ENCODE assay signal across 1 cellular context in the genomic region with DNA sequence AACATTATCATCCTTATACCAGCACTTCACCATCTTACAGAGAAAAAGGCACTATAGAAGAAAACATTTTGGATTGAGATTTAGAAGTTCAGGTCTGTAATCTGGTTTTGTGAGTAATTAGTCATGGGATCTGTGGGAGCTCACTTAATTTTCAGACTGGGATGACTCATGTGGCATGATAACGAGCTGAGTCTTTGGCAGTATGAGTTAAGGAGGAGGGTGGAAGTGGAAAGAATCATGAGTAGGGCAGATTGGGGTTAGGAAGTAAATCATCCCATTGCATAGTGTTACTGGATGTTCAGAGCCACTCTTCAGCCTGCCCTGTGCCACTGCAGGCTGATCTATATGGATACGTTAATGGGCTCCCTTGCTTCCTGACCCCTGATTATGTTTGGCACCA.
TF ChIP-seq lines count a peak whose summit lies in the region.

No MANE protein-coding gene starts in this region.

TF ChIP-seq in WTC11, 78 proteins besides CTCF, POLR2A, EP300 and RAD21 (continued from another document):
- no peak for TF ChIP-seq RELA (CRISPR knock-in tag; IDR thresholded peaks at IDR 0.05; ENCODE audit: borderline replicate concordance)
- no peak for TF ChIP-seq GTF2I (CRISPR knock-in tag; conservative IDR thresholded peaks at IDR 0.05)
- TF ChIP-seq FOXJ3 (CRISPR knock-in tag; IDR thresholded peaks at IDR 0.05; ENCODE audit: borderline replicate concordance), result no peak
- no peak for TF ChIP-seq ELF4 (CRISPR knock-in tag; IDR thresholded peaks at IDR 0.05; ENCODE audit: low read depth)
- TF ChIP-seq, protein P1, sequence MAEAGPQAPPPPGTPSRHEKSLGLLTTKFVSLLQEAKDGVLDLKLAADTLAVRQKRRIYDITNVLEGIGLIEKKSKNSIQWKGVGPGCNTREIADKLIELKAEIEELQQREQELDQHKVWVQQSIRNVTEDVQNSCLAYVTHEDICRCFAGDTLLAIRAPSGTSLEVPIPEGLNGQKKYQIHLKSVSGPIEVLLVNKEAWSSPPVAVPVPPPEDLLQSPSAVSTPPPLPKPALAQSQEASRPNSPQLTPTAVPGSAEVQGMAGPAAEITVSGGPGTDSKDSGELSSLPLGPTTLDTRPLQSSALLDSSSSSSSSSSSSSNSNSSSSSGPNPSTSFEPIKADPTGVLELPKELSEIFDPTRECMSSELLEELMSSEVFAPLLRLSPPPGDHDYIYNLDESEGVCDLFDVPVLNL (CRISPR knock-in tag; IDR thresholded peaks at IDR 0.05; ENCODE audit: borderline replicate concordance, low read depth), result no peak
- TF ChIP-seq, protein P2, sequence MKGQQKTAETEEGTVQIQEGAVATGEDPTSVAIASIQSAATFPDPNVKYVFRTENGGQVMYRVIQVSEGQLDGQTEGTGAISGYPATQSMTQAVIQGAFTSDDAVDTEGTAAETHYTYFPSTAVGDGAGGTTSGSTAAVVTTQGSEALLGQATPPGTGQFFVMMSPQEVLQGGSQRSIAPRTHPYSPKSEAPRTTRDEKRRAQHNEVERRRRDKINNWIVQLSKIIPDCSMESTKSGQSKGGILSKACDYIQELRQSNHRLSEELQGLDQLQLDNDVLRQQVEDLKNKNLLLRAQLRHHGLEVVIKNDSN (CRISPR knock-in tag; IDR thresholded peaks at IDR 0.05), result no peak
- TF ChIP-seq CREB1 (CRISPR knock-in tag; IDR thresholded peaks at IDR 0.05), result no peak
- TF ChIP-seq, protein P3, sequence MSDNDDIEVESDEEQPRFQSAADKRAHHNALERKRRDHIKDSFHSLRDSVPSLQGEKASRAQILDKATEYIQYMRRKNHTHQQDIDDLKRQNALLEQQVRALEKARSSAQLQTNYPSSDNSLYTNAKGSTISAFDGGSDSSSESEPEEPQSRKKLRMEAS (CRISPR knock-in tag; IDR thresholded peaks at IDR 0.05), result no peak
- TF ChIP-seq SMAD3 (CRISPR knock-in tag; IDR thresholded peaks at IDR 0.05; ENCODE audit: borderline replicate concordance), result no peak
- TF ChIP-seq GRHL2 (CRISPR knock-in tag; IDR thresholded peaks at IDR 0.05; ENCODE audit: insufficient replicate concordance, severe bottlenecking), result no peak
- TF ChIP-seq ZNF671 (CRISPR knock-in tag; IDR thresholded peaks at IDR 0.05), result no peak
- no peak for TF ChIP-seq CBFB (CRISPR knock-in tag; IDR thresholded peaks at IDR 0.05; ENCODE audit: low read depth)
- TF ChIP-seq, protein P4, sequence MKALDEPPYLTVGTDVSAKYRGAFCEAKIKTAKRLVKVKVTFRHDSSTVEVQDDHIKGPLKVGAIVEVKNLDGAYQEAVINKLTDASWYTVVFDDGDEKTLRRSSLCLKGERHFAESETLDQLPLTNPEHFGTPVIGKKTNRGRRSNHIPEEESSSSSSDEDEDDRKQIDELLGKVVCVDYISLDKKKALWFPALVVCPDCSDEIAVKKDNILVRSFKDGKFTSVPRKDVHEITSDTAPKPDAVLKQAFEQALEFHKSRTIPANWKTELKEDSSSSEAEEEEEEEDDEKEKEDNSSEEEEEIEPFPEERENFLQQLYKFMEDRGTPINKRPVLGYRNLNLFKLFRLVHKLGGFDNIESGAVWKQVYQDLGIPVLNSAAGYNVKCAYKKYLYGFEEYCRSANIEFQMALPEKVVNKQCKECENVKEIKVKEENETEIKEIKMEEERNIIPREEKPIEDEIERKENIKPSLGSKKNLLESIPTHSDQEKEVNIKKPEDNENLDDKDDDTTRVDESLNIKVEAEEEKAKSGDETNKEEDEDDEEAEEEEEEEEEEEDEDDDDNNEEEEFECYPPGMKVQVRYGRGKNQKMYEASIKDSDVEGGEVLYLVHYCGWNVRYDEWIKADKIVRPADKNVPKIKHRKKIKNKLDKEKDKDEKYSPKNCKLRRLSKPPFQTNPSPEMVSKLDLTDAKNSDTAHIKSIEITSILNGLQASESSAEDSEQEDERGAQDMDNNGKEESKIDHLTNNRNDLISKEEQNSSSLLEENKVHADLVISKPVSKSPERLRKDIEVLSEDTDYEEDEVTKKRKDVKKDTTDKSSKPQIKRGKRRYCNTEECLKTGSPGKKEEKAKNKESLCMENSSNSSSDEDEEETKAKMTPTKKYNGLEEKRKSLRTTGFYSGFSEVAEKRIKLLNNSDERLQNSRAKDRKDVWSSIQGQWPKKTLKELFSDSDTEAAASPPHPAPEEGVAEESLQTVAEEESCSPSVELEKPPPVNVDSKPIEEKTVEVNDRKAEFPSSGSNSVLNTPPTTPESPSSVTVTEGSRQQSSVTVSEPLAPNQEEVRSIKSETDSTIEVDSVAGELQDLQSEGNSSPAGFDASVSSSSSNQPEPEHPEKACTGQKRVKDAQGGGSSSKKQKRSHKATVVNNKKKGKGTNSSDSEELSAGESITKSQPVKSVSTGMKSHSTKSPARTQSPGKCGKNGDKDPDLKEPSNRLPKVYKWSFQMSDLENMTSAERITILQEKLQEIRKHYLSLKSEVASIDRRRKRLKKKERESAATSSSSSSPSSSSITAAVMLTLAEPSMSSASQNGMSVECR (CRISPR knock-in tag; IDR thresholded peaks at IDR 0.05; ENCODE audit: borderline replicate concordance), result no peak
- TF ChIP-seq, protein P5, sequence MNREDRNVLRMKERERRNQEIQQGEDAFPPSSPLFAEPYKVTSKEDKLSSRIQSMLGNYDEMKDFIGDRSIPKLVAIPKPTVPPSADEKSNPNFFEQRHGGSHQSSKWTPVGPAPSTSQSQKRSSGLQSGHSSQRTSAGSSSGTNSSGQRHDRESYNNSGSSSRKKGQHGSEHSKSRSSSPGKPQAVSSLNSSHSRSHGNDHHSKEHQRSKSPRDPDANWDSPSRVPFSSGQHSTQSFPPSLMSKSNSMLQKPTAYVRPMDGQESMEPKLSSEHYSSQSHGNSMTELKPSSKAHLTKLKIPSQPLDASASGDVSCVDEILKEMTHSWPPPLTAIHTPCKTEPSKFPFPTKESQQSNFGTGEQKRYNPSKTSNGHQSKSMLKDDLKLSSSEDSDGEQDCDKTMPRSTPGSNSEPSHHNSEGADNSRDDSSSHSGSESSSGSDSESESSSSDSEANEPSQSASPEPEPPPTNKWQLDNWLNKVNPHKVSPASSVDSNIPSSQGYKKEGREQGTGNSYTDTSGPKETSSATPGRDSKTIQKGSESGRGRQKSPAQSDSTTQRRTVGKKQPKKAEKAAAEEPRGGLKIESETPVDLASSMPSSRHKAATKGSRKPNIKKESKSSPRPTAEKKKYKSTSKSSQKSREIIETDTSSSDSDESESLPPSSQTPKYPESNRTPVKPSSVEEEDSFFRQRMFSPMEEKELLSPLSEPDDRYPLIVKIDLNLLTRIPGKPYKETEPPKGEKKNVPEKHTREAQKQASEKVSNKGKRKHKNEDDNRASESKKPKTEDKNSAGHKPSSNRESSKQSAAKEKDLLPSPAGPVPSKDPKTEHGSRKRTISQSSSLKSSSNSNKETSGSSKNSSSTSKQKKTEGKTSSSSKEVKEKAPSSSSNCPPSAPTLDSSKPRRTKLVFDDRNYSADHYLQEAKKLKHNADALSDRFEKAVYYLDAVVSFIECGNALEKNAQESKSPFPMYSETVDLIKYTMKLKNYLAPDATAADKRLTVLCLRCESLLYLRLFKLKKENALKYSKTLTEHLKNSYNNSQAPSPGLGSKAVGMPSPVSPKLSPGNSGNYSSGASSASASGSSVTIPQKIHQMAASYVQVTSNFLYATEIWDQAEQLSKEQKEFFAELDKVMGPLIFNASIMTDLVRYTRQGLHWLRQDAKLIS (CRISPR knock-in tag; IDR thresholded peaks at IDR 0.05; ENCODE audit: borderline replicate concordance), result no peak
